ENCODE assay signal across 13 cellular contexts in the genomic region with DNA sequence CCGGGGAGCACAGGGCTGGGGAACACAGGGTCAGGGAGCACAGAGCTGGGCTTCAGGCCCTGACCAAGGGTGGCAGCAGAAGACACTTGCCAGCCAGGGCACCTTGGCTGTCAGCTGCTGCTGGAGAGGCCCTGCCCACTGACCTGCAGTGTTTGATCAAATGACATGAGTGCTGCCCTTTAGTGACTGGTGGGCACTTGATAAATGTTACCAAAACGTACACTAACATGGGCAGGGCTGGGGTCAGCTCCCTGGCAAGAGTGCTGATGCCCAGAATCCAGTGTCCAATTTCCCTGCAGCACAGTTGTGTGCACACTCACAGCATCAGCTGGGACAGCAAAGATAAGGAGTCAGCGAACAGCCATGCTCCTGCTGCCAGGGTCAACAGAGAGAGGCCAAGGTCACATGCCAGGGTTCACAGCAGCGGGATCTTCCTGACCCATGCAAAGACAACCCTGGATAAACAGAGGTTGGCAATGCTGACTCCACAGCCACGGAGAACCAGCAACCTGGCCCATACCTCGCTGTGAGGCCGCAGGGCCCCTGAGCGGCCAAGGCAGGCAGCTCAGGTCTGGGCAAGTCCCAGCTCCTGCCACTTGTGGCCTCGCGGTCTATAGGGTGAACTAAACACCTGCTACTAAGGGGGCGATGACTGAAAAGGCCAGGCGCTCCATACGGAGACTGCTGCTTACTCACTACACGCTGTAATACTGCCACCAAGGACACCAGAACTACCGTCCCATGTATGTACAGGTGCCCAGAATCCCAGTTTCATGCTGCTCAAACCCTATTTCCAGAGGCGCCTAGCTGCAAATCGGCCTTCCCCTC. TPM values are rescaled to one million over a fixed set of nuclear protein-coding genes. Genes with fewer than 3 reads are reported as not detected.
A peak's percentile ranks its signal among the peaks of the same experiment; 100 is the strongest.
DNase-seq lines count a peak whose midpoint lies in the region; ATAC-seq and TF ChIP-seq lines count a peak whose summit lies in the region.
"Had no signal": no experiment of that assay in that cellular context is flagged by ENCODE, and none has a peak within 500 bp of the region (broad histone marks: within the 10 kb centered on the region; RNA-seq: fewer than 3 reads in every experiment).

No MANE protein-coding gene starts in this region.

- DNase-seq in Right ventricle myocardium inferior (ENCODE audit: missing footprints) = peak; percentile 58
- no peak for DNase-seq in cardiac septum (ENCODE audit: low spot score)
- no peak for DNase-seq in coronary artery (ENCODE audit: low spot score)
- no peak for DNase-seq in memory B cell (ENCODE audit: low spot score in 2 of 2)
- DNase-seq in hepatic stellate cell (ENCODE audit: low spot score) = no peak
- no peak for DNase-seq in Ammon's horn (ENCODE audit: low spot score)
- DNase-seq in dedifferentiated amniotic fluid mesenchymal stem cell (ENCODE audit: extremely low spot score) = no peak
- DNase-seq: activated naive CD4-positive, alpha-beta T cell treated with anti-CD3 and anti-CD28 coated beads, Interleukin-2, amount 10 ng/mL, durations not matched to agents 7 days and 5 days; left colon; NCI-H187 treated with DMSO at 0.1 percent for 48 hours; RPMI8226; stimulated activated CD8-positive, alpha-beta memory T cell treated with anti-CD3 and anti-CD28 coated beads, Interleukin-4, amount 100 ng/mL, for 48 hours had no signal

- H3K4me3 Mint-ChIP-seq in memory B cell = peak overlapping the region; percentile 80
- H3K4me3 Mint-ChIP-seq: activated naive CD4-positive, alpha-beta T cell treated with anti-CD3 and anti-CD28 coated beads, Interleukin-2, amount 10 ng/mL, durations not matched to agents 7 days and 5 days had no signal

- peak overlapping the region; percentile 62 for H3K4me3 ChIP-seq in coronary artery

- no peaks in the 10 kb centered on the region for H3K9me3 Mint-ChIP-seq in memory B cell
- H3K9me3 Mint-ChIP-seq: activated naive CD4-positive, alpha-beta T cell treated with anti-CD3 and anti-CD28 coated beads, Interleukin-2, amount 10 ng/mL, durations not matched to agents 7 days and 5 days had no signal

- intact Hi-C loops in Right ventricle myocardium inferior (cut with DNase I) = no loop called here
- intact Hi-C loops in cardiac septum (cut with DNase I) = no loop called here

- H3K27ac Mint-ChIP-seq in memory B cell = peak overlapping the region; percentile 53
- H3K27ac Mint-ChIP-seq: activated naive CD4-positive, alpha-beta T cell treated with anti-CD3 and anti-CD28 coated beads, Interleukin-2, amount 10 ng/mL, durations not matched to agents 7 days and 5 days had no signal

- H3K27ac ChIP-seq in coronary artery = peak overlapping the region in 1 of 2 donors; percentile 12

- H3K27me3 Mint-ChIP-seq in memory B cell = peaks cover 2% of the 10 kb centered on the region
- H3K27me3 Mint-ChIP-seq: activated naive CD4-positive, alpha-beta T cell treated with anti-CD3 and anti-CD28 coated beads, Interleukin-2, amount 10 ng/mL, durations not matched to agents 7 days and 5 days had no signal

- no peaks in the 10 kb centered on the region for H3K36me3 Mint-ChIP-seq in memory B cell
- H3K36me3 Mint-ChIP-seq: activated naive CD4-positive, alpha-beta T cell treated with anti-CD3 and anti-CD28 coated beads, Interleukin-2, amount 10 ng/mL, durations not matched to agents 7 days and 5 days had no signal

- no peak for TF ChIP-seq CTCF in coronary artery (IDR thresholded peaks at IDR 0.05)

- peak; percentile 61 for ATAC-seq in Right ventricle myocardium inferior
- ATAC-seq in memory B cell (ENCODE audit: low read depth) = peak; percentile 60
- no peak for ATAC-seq in HG03432 (IDR thresholded peaks at IDR 0.05; ENCODE audit: unreplicated experiment)
- ATAC-seq: left colon had no signal

- peaks cover 5% of the 10 kb centered on the region for H3K4me1 Mint-ChIP-seq in memory B cell
- H3K4me1 Mint-ChIP-seq: activated naive CD4-positive, alpha-beta T cell treated with anti-CD3 and anti-CD28 coated beads, Interleukin-2, amount 10 ng/mL, durations not matched to agents 7 days and 5 days had no signal

RNA-seq across cellular contexts. Expression of gene NINL, which starts 46.3 kb away (rescaled TPM):
- total RNA-seq in Right ventricle myocardium inferior (7.8 TPM), cardiac septum (1.4 TPM)
